16 cellular contexts compared by ENCODE assay signal in genomic region chr1:21616372-21616771, GRCh38. TPM values are rescaled to one million over a fixed set of nuclear protein-coding genes. Genes with fewer than 3 reads are reported as not detected.
A peak's percentile ranks its signal among the peaks of the same experiment; 100 is the strongest.
DNase-seq lines count a peak whose midpoint lies in the region; FAIRE-seq and TF ChIP-seq lines count a peak whose summit lies in the region.
"Had no signal": no experiment of that assay in that cellular context is flagged by ENCODE, and none has a peak within 500 bp of the region (broad histone marks: within the 10 kb centered on the region; RNA-seq: fewer than 3 reads in every experiment).

No MANE protein-coding gene starts in this region.

- no peak overlapping the region for H3K18ac ChIP-seq in mesendoderm (ENCODE audit: low read length)

- no peak overlapping the region for H3K4me3 ChIP-seq in OCI-LY3 (ENCODE audit: low read length)
- no peak overlapping the region for H3K4me3 ChIP-seq in adrenal gland
- no peak overlapping the region for H3K4me3 ChIP-seq in mesendoderm (ENCODE audit: low read length)

- no peaks in the 10 kb centered on the region for H3K36me3 ChIP-seq in OCI-LY3 (replicated peaks; ENCODE audit: low read depth, low read length)
- H3K36me3 ChIP-seq in adrenal gland (replicated peaks in 1 of 2), result peaks cover 0 to 8% of the 10 kb centered on the region in 2 donors
- H3K36me3 ChIP-seq in mesendoderm (ENCODE audit: control insufficient read depth, insufficient read depth, low read length), result no peaks in the 10 kb centered on the region

- H2BK15ac ChIP-seq in mesendoderm (replicated peaks; ENCODE audit: low read depth), result no peak overlapping the region

- no peak overlapping the region for H3K27ac Mint-ChIP-seq in activated CD4-positive, alpha-beta memory T cell treated with anti-CD3 and anti-CD28 coated beads for 36 hours
- H3K27ac Mint-ChIP-seq: B cell; CD4-positive, alpha-beta memory T cell had no signal

- H3K4me3 Mint-ChIP-seq in activated CD4-positive, alpha-beta memory T cell treated with anti-CD3 and anti-CD28 coated beads for 36 hours, result no peak overlapping the region
- H3K4me3 Mint-ChIP-seq: B cell; CD4-positive, alpha-beta memory T cell had no signal

- H3K27me3 ChIP-seq in OCI-LY3 (ENCODE audit: low read depth, low read length) (no peaks in the 10 kb centered on the region), adrenal gland (no peaks in the 10 kb centered on the region), mesendoderm (ENCODE audit: insufficient read depth, low read length, poor library complexity) (no peaks in the 10 kb centered on the region)

- TF ChIP-seq CTCF in OCI-LY3 (IDR thresholded peaks at IDR 0.05; ENCODE audit: low read depth, low read length) (no peak), adrenal gland (IDR thresholded peaks at IDR 0.05) (no peak)

- no peak overlapping the region for H2AFZ ChIP-seq in OCI-LY3 (ENCODE audit: low read depth, low read length)

- peak overlapping the region; percentile 19 for H3K56ac ChIP-seq in mesendoderm (ENCODE audit: low read length)

- H2BK5ac ChIP-seq in mesendoderm (ENCODE audit: low read length), result no peak overlapping the region

- H3K79me1 ChIP-seq in mesendoderm (ENCODE audit: low read length), result no peaks in the 10 kb centered on the region

- H3K4ac ChIP-seq in mesendoderm (ENCODE audit: low read depth, low read length), result no peak overlapping the region

- CTCF ChIA-PET in activated CD4-positive, alpha-beta memory T cell treated with anti-CD3 and anti-CD28 coated beads for 36 hours (lab: Charles Lee), result no interaction called here

- H3K9me3 Mint-ChIP-seq in activated CD4-positive, alpha-beta memory T cell treated with anti-CD3 and anti-CD28 coated beads for 36 hours, result no peaks in the 10 kb centered on the region
- H3K9me3 Mint-ChIP-seq: CD4-positive, alpha-beta memory T cell had no signal

- peaks cover 9% of the 10 kb centered on the region for H3K27me3 Mint-ChIP-seq in activated CD4-positive, alpha-beta memory T cell treated with anti-CD3 and anti-CD28 coated beads for 36 hours

- H3K4me2 ChIP-seq in OCI-LY3 (ENCODE audit: low read length) (peak overlapping the region; percentile 43), mesendoderm (ENCODE audit: low read length) (no peak overlapping the region)

- H3K36me3 Mint-ChIP-seq in activated CD4-positive, alpha-beta memory T cell treated with anti-CD3 and anti-CD28 coated beads for 36 hours, result no peaks in the 10 kb centered on the region
- H3K36me3 Mint-ChIP-seq: CD4-positive, alpha-beta memory T cell had no signal

- no peak overlapping the region for H4K5ac ChIP-seq in mesendoderm (ENCODE audit: low read length)

- no peaks in the 10 kb centered on the region for H3K4me1 Mint-ChIP-seq in activated CD4-positive, alpha-beta memory T cell treated with anti-CD3 and anti-CD28 coated beads for 36 hours (ENCODE audit: low read depth)

- no peak overlapping the region for H3K23ac ChIP-seq in mesendoderm (ENCODE audit: low read length)

- H3K9ac ChIP-seq in OCI-LY3 (ENCODE audit: low read length) (no peak overlapping the region), mesendoderm (ENCODE audit: low read length) (no peak overlapping the region)

- intact Hi-C loops in adrenal gland (cut with DNase I), result no loop called here
- intact Hi-C loops in activated CD4-positive, alpha-beta memory T cell treated with anti-CD3 and anti-CD28 coated beads for 36 hours (cut with micrococcal nuclease), result no loop called here

- peaks cover 25% of the 10 kb centered on the region for H3K4me1 ChIP-seq in OCI-LY3 (ENCODE audit: low read length)
- H3K4me1 ChIP-seq in adrenal gland (replicated peaks in 1 of 2), result peaks cover 13 to 26% of the 10 kb centered on the region in 2 donors
- peaks cover 7% of the 10 kb centered on the region for H3K4me1 ChIP-seq in mesendoderm (ENCODE audit: control insufficient read depth, low read depth, low read length)

- no peak overlapping the region for H2AK5ac ChIP-seq in mesendoderm (ENCODE audit: low read length)

- POLR2A ChIA-PET in activated CD4-positive, alpha-beta memory T cell treated with anti-CD3 and anti-CD28 coated beads for 36 hours (lab: Charles Lee), result no interaction called here

- H3K79me2 ChIP-seq in OCI-LY3 (ENCODE audit: low read length) (no peaks in the 10 kb centered on the region), mesendoderm (ENCODE audit: control insufficient read depth, insufficient read depth, low read length) (no peaks in the 10 kb centered on the region)

- H3K9me3 ChIP-seq in OCI-LY3 (ENCODE audit: insufficient read depth, low read length), result no peaks in the 10 kb centered on the region
- H3K9me3 ChIP-seq in adrenal gland (replicated peaks in 1 of 3), result no peaks in the 10 kb centered on the region

- TF ChIP-seq POLR2A in GM12891 (IDR thresholded peaks at IDR 0.05; ENCODE audit: low read depth, low read length), result no peak
- TF ChIP-seq POLR2A in adrenal gland (IDR thresholded peaks at IDR 0.05), result no peak

- DNase-seq in GM12891 (ENCODE audit: insufficient read length, low spot score) (no peak), adrenal gland (peak in 6 of 7 donors; percentile 39 to 83 (median 66)), mesendoderm (no peak), activated gamma-delta T cell (lab: John Stamatoyannopoulos, UW) (no peak)
- no peak for DNase-seq in stimulated activated CD4-positive, alpha-beta T cell treated with anti-CD3 and anti-CD28 coated beads, Interleukin-4, amount 100 ng/mL, for 4 hours
- DNase-seq in activated CD4-positive, alpha-beta memory T cell treated with anti-CD3 and anti-CD28 coated beads for 36 hours, result no peak
- DNase-seq: C1 segment of cervical spinal cord; CD4-positive, alpha-beta memory T cell; DMS79 treated with DMSO at 0.1 percent for 48 hours; EL had no signal

- H2BK120ac ChIP-seq in mesendoderm (ENCODE audit: low read depth, low read length), result no peak overlapping the region

- FAIRE-seq in GM12891 (lab: Jason Lieb, UNC), result no peak
- FAIRE-seq: A204.1, G401.6, H54 had no signal

- H3K27ac ChIP-seq in OCI-LY3 (ENCODE audit: low read length) (no peak overlapping the region), adrenal gland (peak overlapping the region; percentile 36 to 91 (median 72)), mesendoderm (ENCODE audit: low read depth, low read length) (no peak overlapping the region)
- H3K27ac ChIP-seq: HL-60 had no signal

- H4K20me1 ChIP-seq in OCI-LY3 (ENCODE audit: insufficient read depth, low read length), result no peaks in the 10 kb centered on the region

- H4K8ac ChIP-seq in mesendoderm (ENCODE audit: low read depth, low read length), result no peak overlapping the region

- 35 to 48% (median 42%) methylated on average over 8 of the region's 8 CpGs for WGBS in adrenal gland, 4 donors
- no CpG with 5 or more reads among the region's 8 CpGs for WGBS in mesendoderm (ENCODE audit: extremely low coverage, insufficient coverage, low lambda C conversion rate)

TF ChIP-seq in GM12891, 5 proteins besides CTCF, POLR2A, EP300 and RAD21:
- no peak for TF ChIP-seq TAF1 (IDR thresholded peaks at IDR 0.05; ENCODE audit: low read depth, low read length)
- TF ChIP-seq SPI1 (IDR thresholded peaks at IDR 0.05; ENCODE audit: low read depth, low read length), result peak; percentile 33; the same call in 1 of the 2 replicates

RNA-seq across cellular contexts. Expression of gene RAP1GAP, which starts 52.8 kb away (rescaled TPM):
- polyA plus RNA-seq in GM12891 (2012; ENCODE audit: low read depth, missing spikeins), result 0.49 TPM
- total RNA-seq in adrenal gland, result 100 to 1,000 TPM in 3 of 8 donors, 10 to 100 TPM in 5; 52.4 to 409 (median 90.0) TPM
- 100 to 1,000 TPM in 2 of 3 donors, 10 to 100 TPM in 1; 62.4 to 250 (median 105) TPM for polyA plus RNA-seq in adrenal gland
- polyA plus RNA-seq in mesendoderm (2013, experiment 1 of 2), result 8.2 TPM
- 7.9 TPM for polyA plus RNA-seq in mesendoderm (2013, experiment 2 of 2)
- total RNA-seq in activated CD4-positive, alpha-beta memory T cell treated with anti-CD3 and anti-CD28 coated beads for 36 hours, result 1 to 10 TPM; 1.1 to 1.7 TPM
- polyA plus RNA-seq: CD4-positive, alpha-beta memory T cell had no signal

Comparison
In these comparisons a context has a peak if more than half of its experiments do, and no peak if none do; other contexts are left out.
1. DNase-seq: peak in adrenal gland (6 of 7); none in GM12891 (single experiment), mesendoderm (single experiment), stimulated activated CD4-positive, alpha-beta T cell treated with anti-CD3 and anti-CD28 coated beads, Interleukin-4, amount 100 ng/mL, for 4 hours (0 of 2), activated CD4-positive, alpha-beta memory T cell treated with anti-CD3 and anti-CD28 coated beads for 36 hours (single experiment) and activated gamma-delta T cell (single experiment).
2. H3K27ac ChIP-seq: peak in adrenal gland (5 of 5); none in OCI-LY3 (single experiment) and mesendoderm (single experiment).
3. RNA of gene RAP1GAP, which starts 52.8 kb away (total RNA-seq): 52.4 to 409 TPM in adrenal gland; 1.1 to 1.7 TPM in activated CD4-positive, alpha-beta memory T cell treated with anti-CD3 and anti-CD28 coated beads for 36 hours; every median in the first group is over 10 times any median in the second.